ENCODE assay signal across 1 cellular context in the genomic region with DNA sequence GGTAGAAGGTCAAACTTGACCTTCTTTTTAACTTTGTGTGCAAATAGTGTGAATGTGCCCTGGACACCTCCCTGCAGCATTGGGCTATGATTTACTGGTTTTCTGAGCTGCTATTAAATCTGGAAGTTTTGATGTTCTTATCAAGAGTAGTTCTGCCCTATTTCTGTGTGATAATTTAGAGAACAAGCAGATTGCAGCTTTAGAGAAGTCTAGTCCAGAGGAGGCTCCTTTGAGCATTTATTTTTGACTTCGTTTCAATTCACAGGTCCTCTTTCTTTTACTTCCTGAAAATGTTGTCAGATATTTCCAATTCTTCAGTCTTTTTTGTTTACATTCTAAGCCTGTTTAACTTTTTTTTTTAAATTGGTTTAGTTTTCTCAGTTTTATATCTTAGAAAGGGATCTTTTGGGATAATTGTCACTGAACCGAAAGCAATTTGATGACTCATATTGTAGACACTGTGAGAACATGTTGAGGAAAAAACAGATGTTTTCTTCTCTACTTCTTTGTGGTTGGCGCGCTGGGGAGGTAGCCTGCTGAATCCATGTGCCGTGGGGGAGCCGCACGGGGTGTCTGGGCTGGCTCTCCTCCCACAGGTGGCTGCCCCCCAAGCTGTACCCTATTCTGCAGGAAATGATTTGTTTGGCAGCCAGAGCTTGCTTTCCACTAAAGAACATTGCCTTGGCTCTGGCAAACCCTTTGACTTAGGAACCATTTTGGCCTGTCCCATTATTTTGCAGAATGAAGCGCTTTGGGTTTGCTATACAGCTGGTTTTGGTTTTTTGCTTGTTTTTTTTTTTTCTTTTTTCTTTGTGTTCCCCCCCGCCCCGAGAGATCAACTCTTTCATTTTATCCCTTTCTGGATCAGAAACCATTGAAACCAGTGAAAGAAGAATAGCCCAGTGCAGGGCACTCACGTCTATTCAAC.
TF ChIP-seq lines count a peak whose summit lies in the region.

No MANE protein-coding gene starts in this region.

TF ChIP-seq in HEK293, 187 proteins besides CTCF, POLR2A, EP300 and RAD21 (continued from another document and continues in another):
- TF ChIP-seq REST (tag by site-specific recombination; IDR thresholded peaks at IDR 0.05) = 0 out of 2 replicates have a peak, but pooled peaks have one; percentile 14
- TF ChIP-seq ZNF518A (tag by site-specific recombination; conservative IDR thresholded peaks at IDR 0.05; ENCODE audit: low read depth) = no peak
- no peak for TF ChIP-seq WT1 (tag by site-specific recombination; IDR thresholded peaks at IDR 0.05)
- TF ChIP-seq KLF8 (tag by site-specific recombination; IDR thresholded peaks at IDR 0.05) = no peak
- TF ChIP-seq GFI1B (tag by site-specific recombination; IDR thresholded peaks at IDR 0.05) = no peak
- no peak for TF ChIP-seq ZNF354C (tag by site-specific recombination; IDR thresholded peaks at IDR 0.05; ENCODE audit: borderline replicate concordance, low read depth)
- TF ChIP-seq ZNF571 (tag by site-specific recombination; IDR thresholded peaks at IDR 0.05) = no peak
- no peak for TF ChIP-seq FEZF1 (tag by site-specific recombination; IDR thresholded peaks at IDR 0.05)
- TF ChIP-seq PRDM2 (tag by site-specific recombination; IDR thresholded peaks at IDR 0.05; ENCODE audit: borderline replicate concordance) = no peak
- TF ChIP-seq ZNF350 (tag by site-specific recombination; IDR thresholded peaks at IDR 0.05) = no peak
- no peak for TF ChIP-seq ZNF530 (tag by site-specific recombination; IDR thresholded peaks at IDR 0.05; ENCODE audit: low read depth)
- no peak for TF ChIP-seq ATF2 (tag by site-specific recombination; IDR thresholded peaks at IDR 0.05; ENCODE audit: low read depth)
- TF ChIP-seq ZNF221 (tag by site-specific recombination; IDR thresholded peaks at IDR 0.05; ENCODE audit: borderline replicate concordance) = no peak
- TF ChIP-seq ZNF2 (tag by site-specific recombination; IDR thresholded peaks at IDR 0.05) = no peak
- TF ChIP-seq ZNF324 (tag by site-specific recombination; IDR thresholded peaks at IDR 0.05) = no peak
- no peak for TF ChIP-seq HOXD13 (CRISPR knock-in tag; IDR thresholded peaks at IDR 0.05; ENCODE audit: borderline replicate concordance)
- TF ChIP-seq, protein P1, sequence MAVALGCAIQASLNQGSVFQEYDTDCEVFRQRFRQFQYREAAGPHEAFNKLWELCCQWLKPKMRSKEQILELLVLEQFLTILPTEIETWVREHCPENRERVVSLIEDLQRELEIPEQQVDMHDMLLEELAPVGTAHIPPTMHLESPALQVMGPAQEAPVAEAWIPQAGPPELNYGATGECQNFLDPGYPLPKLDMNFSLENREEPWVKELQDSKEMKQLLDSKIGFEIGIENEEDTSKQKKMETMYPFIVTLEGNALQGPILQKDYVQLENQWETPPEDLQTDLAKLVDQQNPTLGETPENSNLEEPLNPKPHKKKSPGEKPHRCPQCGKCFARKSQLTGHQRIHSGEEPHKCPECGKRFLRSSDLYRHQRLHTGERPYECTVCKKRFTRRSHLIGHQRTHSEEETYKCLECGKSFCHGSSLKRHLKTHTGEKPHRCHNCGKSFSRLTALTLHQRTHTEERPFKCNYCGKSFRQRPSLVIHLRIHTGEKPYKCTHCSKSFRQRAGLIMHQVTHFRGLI (tag by site-specific recombination; IDR thresholded peaks at IDR 0.05) = no peak
- peak; percentile 69; the same call in 1 of the 2 replicates for TF ChIP-seq SP7 (tag by site-specific recombination; IDR thresholded peaks at IDR 0.05)
- no peak for TF ChIP-seq ZNF280C (tag by site-specific recombination; IDR thresholded peaks at IDR 0.05)
- TF ChIP-seq YY2 (tag by site-specific recombination; IDR thresholded peaks at IDR 0.05) = no peak
- TF ChIP-seq ZXDB (tag by site-specific recombination; IDR thresholded peaks at IDR 0.05) = no peak
- TF ChIP-seq PRDM10 (tag by site-specific recombination; IDR thresholded peaks at IDR 0.05) = peak; percentile 93
- TF ChIP-seq ZNF76 (tag by site-specific recombination; IDR thresholded peaks at IDR 0.05; ENCODE audit: borderline replicate concordance, low read depth) = no peak
